Comparison of ENCODE assay signal across 8 cellular contexts in genomic region chr6:89819336-89820130, GRCh38. TPM values are rescaled to one million over a fixed set of nuclear protein-coding genes. Genes with fewer than 3 reads are reported as not detected.
DNase-seq lines count a peak whose midpoint lies in the region; ATAC-seq, FAIRE-seq and TF ChIP-seq lines count a peak whose summit lies in the region.

MDN1 (minus strand) TSS chr6:89819794; CDS start chr6:89819607, 187 bp downstream.

- H3K27ac ChIP-seq in KOPT-K1 (ENCODE audit: low read depth, low read length, poor library complexity, severe bottlenecking) (peak within 1 kb of the TSS; percentile 66), esophagus muscularis mucosa (replicated peaks in 1 of 4) (peak within 1 kb of the TSS; percentile 89 to 93 (median 90)), muscle layer of duodenum (ENCODE audit: low read length) (peak within 1 kb of the TSS; percentile 21)

- no peaks in the 10 kb centered on the region for H3K27me3 Mint-ChIP-seq in activated T-cell treated with anti-CD3 and anti-CD28 coated beads, Interleukin-2, amount 50 U/mL, for 72 hours (ENCODE audit: low read depth)

- FAIRE-seq in RCC 7860 (lab: Jason Lieb, UNC) = peak; percentile 53

- peak within 1 kb of the TSS; percentile 86 to 95 for H3K4me3 Mint-ChIP-seq in activated T-cell treated with anti-CD3 and anti-CD28 coated beads, Interleukin-2, amount 50 U/mL, for 72 hours

- H3K36me3 Mint-ChIP-seq in activated T-cell treated with anti-CD3 and anti-CD28 coated beads, Interleukin-2, amount 50 U/mL, for 72 hours (ENCODE audit: insufficient read depth in 2 of 2) = peaks cover 3 to 5% of the 10 kb centered on the region in 2 donors

- TF ChIP-seq EP300 in esophagus muscularis mucosa (IDR thresholded peaks at IDR 0.05) = no peak

- H3K27ac Mint-ChIP-seq in activated T-cell treated with anti-CD3 and anti-CD28 coated beads, Interleukin-2, amount 50 U/mL, for 72 hours = peak within 1 kb of the TSS; percentile 88

- TF ChIP-seq POLR2A in esophagus muscularis mucosa (IDR thresholded peaks at IDR 0.05; ENCODE audit: low read depth) = no peak

- peaks cover 40% of the 10 kb centered on the region for H3K4me1 Mint-ChIP-seq in activated T-cell treated with anti-CD3 and anti-CD28 coated beads, Interleukin-2, amount 50 U/mL, for 72 hours (ENCODE audit: low read depth)

- H3K9me3 Mint-ChIP-seq in activated T-cell treated with anti-CD3 and anti-CD28 coated beads, Interleukin-2, amount 50 U/mL, for 72 hours = no peaks in the 10 kb centered on the region

- peak; percentile 97 for ATAC-seq in GM21786 (IDR thresholded peaks at IDR 0.05; ENCODE audit: unreplicated experiment)
- ATAC-seq in activated T-cell treated with anti-CD3 and anti-CD28 coated beads, Interleukin-2, amount 50 U/mL, for 72 hours (replicated peaks in 1 of 2) = peak; percentile 98 to 99

- H3K9me3 ChIP-seq in KOPT-K1 (ENCODE audit: insufficient read depth, low read length, poor library complexity, severe bottlenecking) (no peaks in the 10 kb centered on the region), esophagus muscularis mucosa (no peaks in the 10 kb centered on the region), muscle layer of duodenum (ENCODE audit: control insufficient read depth in 1 of 2, low read length in 2 of 2) (no peaks in the 10 kb centered on the region)

- peaks cover 14 to 33% (median 26%) of the 10 kb centered on the region in 4 donors for H3K4me1 ChIP-seq in esophagus muscularis mucosa
- H3K4me1 ChIP-seq in muscle layer of duodenum (ENCODE audit: control insufficient read depth in 1 of 2, insufficient read depth in 2 of 2, low read length in 2 of 2) = peaks cover 9 to 11% of the 10 kb centered on the region in 2 donors

- intact Hi-C loops in esophagus muscularis mucosa (cut with DNase I) = loop anchor here (10.0 kb wide), 1 partner anchor 475 kb away; the partner anchor contains the start of gene BACH2

- under 1% methylated on average over 49 of the region's 65 CpGs for WGBS in esophagus muscularis mucosa

- H3K4me3 ChIP-seq in esophagus muscularis mucosa (peak within 1 kb of the TSS; percentile 75 to 98 (median 88)), muscle layer of duodenum (ENCODE audit: low read depth in 1 of 2, low read length in 2 of 2) (peak within 1 kb of the TSS; percentile 65 to 94)

- TF ChIP-seq CTCF in esophagus muscularis mucosa (IDR thresholded peaks at IDR 0.05) = no peak

- DNase-seq in DMS79 treated with DMSO at 0.1 percent for 48 hours (lab: John Stamatoyannopoulos, UW) (peak; percentile 93), RCC 7860 (ENCODE audit: low spot score) (peak; percentile 77), esophagus muscularis mucosa (ENCODE audit: extremely low spot score) (peak; percentile 96)
- DNase-seq in activated T-cell treated with anti-CD3 and anti-CD28 coated beads, Interleukin-2, amount 50 U/mL, for 72 hours = peak; percentile 90 to 93
- peak; percentile 85 to 89 for DNase-seq in stimulated activated CD8-positive, alpha-beta memory T cell treated with anti-CD3 and anti-CD28 coated beads, Interleukin-7, amount 100 ng/mL, for 4 hours (ENCODE audit: low read depth in 2 of 2)

- H3K27me3 ChIP-seq in esophagus muscularis mucosa (no peaks in the 10 kb centered on the region), muscle layer of duodenum (ENCODE audit: low read depth, low read length) (no peaks in the 10 kb centered on the region)

- peaks cover 7% of the 10 kb centered on the region; the same call in 1 of the 2 replicates for H3K36me3 ChIP-seq in KOPT-K1 (ENCODE audit: insufficient read depth, low read length)
- H3K36me3 ChIP-seq in esophagus muscularis mucosa = no peaks in the 10 kb centered on the region
- H3K36me3 ChIP-seq in muscle layer of duodenum (ENCODE audit: control insufficient read depth in 1 of 2, insufficient read depth in 2 of 2, low read length in 2 of 2) = no peaks in the 10 kb centered on the region

RNA-seq across cellular contexts. Expression of gene MDN1, which starts in this region (rescaled TPM):
- total RNA-seq in activated T-cell treated with anti-CD3 and anti-CD28 coated beads, Interleukin-2, amount 50 U/mL, for 72 hours = 10 to 100 TPM; 41.0 to 48.2 TPM
- 10 to 100 TPM; 18.1 to 26.0 (median 19.5) TPM for total RNA-seq in esophagus muscularis mucosa

Comparison
In these comparisons a context has a peak if more than half of its experiments do, and no peak if none do; other contexts are left out.
1. Peak in every context shown above with its lines: DNase-seq, ATAC-seq, H3K4me3 ChIP-seq and H3K27ac ChIP-seq.
2. H3K27ac ChIP-seq: peak in every context shown above with its lines; median percentile 90 in esophagus muscularis mucosa; 66 in KOPT-K1; 21 in muscle layer of duodenum.